10 cellular contexts compared by ENCODE assay signal in the genomic region with DNA sequence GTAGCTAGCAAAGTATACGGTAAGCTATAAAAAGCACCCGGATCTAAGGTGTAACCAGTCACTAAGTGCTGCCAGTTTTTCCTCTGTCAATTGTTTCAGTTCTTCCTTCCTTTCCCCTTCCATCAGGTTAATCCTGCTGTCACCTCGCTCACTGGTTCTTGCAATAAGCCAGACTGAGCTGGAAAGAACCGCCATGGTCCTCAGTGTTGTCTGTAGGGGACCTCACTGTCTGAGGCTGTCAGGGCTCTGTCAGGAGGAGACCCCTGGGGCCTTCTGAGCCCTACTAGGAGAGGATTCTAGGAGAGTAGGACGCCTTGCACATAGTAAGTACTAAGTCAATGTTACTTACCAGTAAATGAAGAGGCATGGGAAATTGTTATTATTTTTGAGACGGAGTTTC. TPM values are rescaled to one million over a fixed set of nuclear protein-coding genes. Genes with fewer than 3 reads are reported as not detected.
DNase-seq lines count a peak whose midpoint lies in the region; ATAC-seq and TF ChIP-seq lines count a peak whose summit lies in the region.
"Had no signal": no experiment of that assay in that cellular context is flagged by ENCODE, and none has a peak within 500 bp of the region (broad histone marks: within the 10 kb centered on the region; RNA-seq: fewer than 3 reads in every experiment).

No MANE protein-coding gene starts in this region.

- peak overlapping the region; percentile 82 for H3K27ac Mint-ChIP-seq in activated T-helper 1 cell treated with anti-CD3 and anti-CD28 coated beads, Interleukin-12 subunit alpha, Interleukin-12 subunit beta, Interleukin-2, Interleukin-4 antibody, amounts not matched to agents 30 ng/mL and 10 ng/mL and 1 ng/mL, durations not matched to agents 14 hours and 24 hours and 36 hours

- H3K9ac ChIP-seq in liver (ENCODE audit: low read depth in 1 of 2, low read length in 2 of 2) = no peak overlapping the region

- H3K4me3 Mint-ChIP-seq in activated T-helper 1 cell treated with anti-CD3 and anti-CD28 coated beads, Interleukin-12 subunit alpha, Interleukin-12 subunit beta, Interleukin-2, Interleukin-4 antibody, amounts not matched to agents 30 ng/mL and 10 ng/mL and 1 ng/mL, durations not matched to agents 14 hours and 24 hours and 36 hours = peak overlapping the region; percentile 97

- H3K4me1 ChIP-seq in left ventricle myocardium inferior (peaks cover 60% of the 10 kb centered on the region), liver (ENCODE audit: control insufficient read depth in 4 of 4, insufficient read depth in 4 of 4, low read length in 3 of 4) (peaks cover 2 to 45% (median 34%) of the 10 kb centered on the region in 4 donors)

- WGBS in liver = 89% methylated on average over 6 of the region's 6 CpGs

- no peaks in the 10 kb centered on the region for H3K36me3 ChIP-seq in left ventricle myocardium inferior
- no peaks in the 10 kb centered on the region for H3K36me3 ChIP-seq in liver (ENCODE audit: control insufficient read depth in 4 of 4, insufficient read depth in 3 of 4, low read depth in 1 of 4, low read length in 3 of 4)

- H3K9me3 ChIP-seq in left ventricle myocardium inferior (replicated peaks) = peaks cover 8% of the 10 kb centered on the region
- H3K9me3 ChIP-seq in liver (ENCODE audit: control insufficient read depth in 4 of 4, low read length in 3 of 4) = no peaks in the 10 kb centered on the region
- H3K9me3 ChIP-seq: body of pancreas had no signal

- H3K27me3 ChIP-seq in left ventricle myocardium inferior (ENCODE audit: low read depth) (no peaks in the 10 kb centered on the region), liver (ENCODE audit: control insufficient read depth in 4 of 4, insufficient read depth in 4 of 4, low read length in 3 of 4) (no peaks in the 10 kb centered on the region)
- H3K27me3 ChIP-seq: body of pancreas had no signal

- ATAC-seq in Right ventricle myocardium superior (ENCODE audit: poor library complexity) = no peak
- ATAC-seq in GM21390 (IDR thresholded peaks at IDR 0.05; ENCODE audit: unreplicated experiment) = no peak
- ATAC-seq: body of pancreas had no signal

- no peaks in the 10 kb centered on the region for H3K27me3 Mint-ChIP-seq in activated T-helper 1 cell treated with anti-CD3 and anti-CD28 coated beads, Interleukin-12 subunit alpha, Interleukin-12 subunit beta, Interleukin-2, Interleukin-4 antibody, amounts not matched to agents 30 ng/mL and 10 ng/mL and 1 ng/mL, durations not matched to agents 14 hours and 24 hours and 36 hours (ENCODE audit: insufficient read depth)

- peaks cover 50% of the 10 kb centered on the region for H3K4me1 Mint-ChIP-seq in activated T-helper 1 cell treated with anti-CD3 and anti-CD28 coated beads, Interleukin-12 subunit alpha, Interleukin-12 subunit beta, Interleukin-2, Interleukin-4 antibody, amounts not matched to agents 30 ng/mL and 10 ng/mL and 1 ng/mL, durations not matched to agents 14 hours and 24 hours and 36 hours (ENCODE audit: low read depth)

- no peak for TF ChIP-seq RAD21 in liver (IDR thresholded peaks at IDR 0.05)

- no peak for TF ChIP-seq CTCF in left ventricle myocardium inferior (IDR thresholded peaks at IDR 0.05; ENCODE audit: borderline replicate concordance)
- TF ChIP-seq CTCF in liver (IDR thresholded peaks at IDR 0.05; ENCODE audit: low read depth, low read length, missing input control) = no peak

- peaks cover 16% of the 10 kb centered on the region for H3K36me3 Mint-ChIP-seq in activated T-helper 1 cell treated with anti-CD3 and anti-CD28 coated beads, Interleukin-12 subunit alpha, Interleukin-12 subunit beta, Interleukin-2, Interleukin-4 antibody, amounts not matched to agents 30 ng/mL and 10 ng/mL and 1 ng/mL, durations not matched to agents 14 hours and 24 hours and 36 hours (ENCODE audit: low read depth)

- no peak for DNase-seq in left ventricle myocardium inferior
- no peak for DNase-seq in Right ventricle myocardium superior
- DNase-seq in activated T-helper 1 cell treated with anti-CD3 and anti-CD28 coated beads, Interleukin-12 subunit alpha, Interleukin-12 subunit beta, Interleukin-2, Interleukin-4 antibody, amounts not matched to agents 30 ng/mL and 10 ng/mL and 1 ng/mL, durations not matched to agents 14 hours and 24 hours and 36 hours (ENCODE audit: low spot score) = no peak
- DNase-seq in HuH-7 (ENCODE audit: low spot score) = no peak
- DNase-seq in NCI-H2227 treated with DMSO at 0.1 percent for 48 hours (lab: John Stamatoyannopoulos, UW) = no peak
- no peak for DNase-seq in NCI-H1105 (lab: John Stamatoyannopoulos, UW)
- DNase-seq: NCI-H1105 treated with DMSO at 0.1 percent for 48 hours had no signal

- peaks cover 9% of the 10 kb centered on the region for H3K9me3 Mint-ChIP-seq in activated T-helper 1 cell treated with anti-CD3 and anti-CD28 coated beads, Interleukin-12 subunit alpha, Interleukin-12 subunit beta, Interleukin-2, Interleukin-4 antibody, amounts not matched to agents 30 ng/mL and 10 ng/mL and 1 ng/mL, durations not matched to agents 14 hours and 24 hours and 36 hours

- H3K27ac ChIP-seq in left ventricle myocardium inferior (replicated peaks) (no peak overlapping the region), liver (ENCODE audit: low read depth in 1 of 2, low read length in 2 of 2) (peak overlapping the region; percentile 50 to 99)

- intact Hi-C loops in left ventricle myocardium inferior (cut with micrococcal nuclease) = no loop called here
- intact Hi-C loops in Right ventricle myocardium superior (cut with DNase I) = no loop called here
- intact Hi-C loops in activated T-helper 1 cell treated with anti-CD3 and anti-CD28 coated beads, Interleukin-12 subunit alpha, Interleukin-12 subunit beta, Interleukin-2, Interleukin-4 antibody, amounts not matched to agents 30 ng/mL and 10 ng/mL and 1 ng/mL, durations not matched to agents 14 hours and 24 hours and 36 hours (cut with micrococcal nuclease) = no loop called here

- H3K4me3 ChIP-seq in left ventricle myocardium inferior (peak overlapping the region; percentile 99), liver (ENCODE audit: low read depth in 1 of 3, low read length in 3 of 3) (no peak overlapping the region)

TF ChIP-seq in liver, 16 proteins besides CTCF, POLR2A, EP300 and RAD21 (continues in another document):
- TF ChIP-seq EGR1 (IDR thresholded peaks at IDR 0.05; ENCODE audit: low read depth in 2 of 2) = no peak
- TF ChIP-seq SP1 (IDR thresholded peaks at IDR 0.05) = no peak
- TF ChIP-seq GABPA (IDR thresholded peaks at IDR 0.05 in 1 of 2, conservative IDR thresholded peaks at IDR 0.05 in 1 of 2) = no peak
- no peak for TF ChIP-seq RXRA (IDR thresholded peaks at IDR 0.05)
- TF ChIP-seq, protein P1, sequence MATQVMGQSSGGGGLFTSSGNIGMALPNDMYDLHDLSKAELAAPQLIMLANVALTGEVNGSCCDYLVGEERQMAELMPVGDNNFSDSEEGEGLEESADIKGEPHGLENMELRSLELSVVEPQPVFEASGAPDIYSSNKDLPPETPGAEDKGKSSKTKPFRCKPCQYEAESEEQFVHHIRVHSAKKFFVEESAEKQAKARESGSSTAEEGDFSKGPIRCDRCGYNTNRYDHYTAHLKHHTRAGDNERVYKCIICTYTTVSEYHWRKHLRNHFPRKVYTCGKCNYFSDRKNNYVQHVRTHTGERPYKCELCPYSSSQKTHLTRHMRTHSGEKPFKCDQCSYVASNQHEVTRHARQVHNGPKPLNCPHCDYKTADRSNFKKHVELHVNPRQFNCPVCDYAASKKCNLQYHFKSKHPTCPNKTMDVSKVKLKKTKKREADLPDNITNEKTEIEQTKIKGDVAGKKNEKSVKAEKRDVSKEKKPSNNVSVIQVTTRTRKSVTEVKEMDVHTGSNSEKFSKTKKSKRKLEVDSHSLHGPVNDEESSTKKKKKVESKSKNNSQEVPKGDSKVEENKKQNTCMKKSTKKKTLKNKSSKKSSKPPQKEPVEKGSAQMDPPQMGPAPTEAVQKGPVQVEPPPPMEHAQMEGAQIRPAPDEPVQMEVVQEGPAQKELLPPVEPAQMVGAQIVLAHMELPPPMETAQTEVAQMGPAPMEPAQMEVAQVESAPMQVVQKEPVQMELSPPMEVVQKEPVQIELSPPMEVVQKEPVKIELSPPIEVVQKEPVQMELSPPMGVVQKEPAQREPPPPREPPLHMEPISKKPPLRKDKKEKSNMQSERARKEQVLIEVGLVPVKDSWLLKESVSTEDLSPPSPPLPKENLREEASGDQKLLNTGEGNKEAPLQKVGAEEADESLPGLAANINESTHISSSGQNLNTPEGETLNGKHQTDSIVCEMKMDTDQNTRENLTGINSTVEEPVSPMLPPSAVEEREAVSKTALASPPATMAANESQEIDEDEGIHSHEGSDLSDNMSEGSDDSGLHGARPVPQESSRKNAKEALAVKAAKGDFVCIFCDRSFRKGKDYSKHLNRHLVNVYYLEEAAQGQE (IDR thresholded peaks at IDR 0.05) = no peak
- TF ChIP-seq, protein P2, sequence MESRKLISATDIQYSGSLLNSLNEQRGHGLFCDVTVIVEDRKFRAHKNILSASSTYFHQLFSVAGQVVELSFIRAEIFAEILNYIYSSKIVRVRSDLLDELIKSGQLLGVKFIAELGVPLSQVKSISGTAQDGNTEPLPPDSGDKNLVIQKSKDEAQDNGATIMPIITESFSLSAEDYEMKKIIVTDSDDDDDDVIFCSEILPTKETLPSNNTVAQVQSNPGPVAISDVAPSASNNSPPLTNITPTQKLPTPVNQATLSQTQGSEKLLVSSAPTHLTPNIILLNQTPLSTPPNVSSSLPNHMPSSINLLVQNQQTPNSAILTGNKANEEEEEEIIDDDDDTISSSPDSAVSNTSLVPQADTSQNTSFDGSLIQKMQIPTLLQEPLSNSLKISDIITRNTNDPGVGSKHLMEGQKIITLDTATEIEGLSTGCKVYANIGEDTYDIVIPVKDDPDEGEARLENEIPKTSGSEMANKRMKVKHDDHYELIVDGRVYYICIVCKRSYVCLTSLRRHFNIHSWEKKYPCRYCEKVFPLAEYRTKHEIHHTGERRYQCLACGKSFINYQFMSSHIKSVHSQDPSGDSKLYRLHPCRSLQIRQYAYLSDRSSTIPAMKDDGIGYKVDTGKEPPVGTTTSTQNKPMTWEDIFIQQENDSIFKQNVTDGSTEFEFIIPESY (IDR thresholded peaks at IDR 0.05) = no peak

RNA-seq across cellular contexts. Expression of a gene that starts 1.4 kb away (rescaled TPM):
- 16.2 TPM for total RNA-seq in left ventricle myocardium inferior
- 14.0 TPM for total RNA-seq in Right ventricle myocardium superior
- total RNA-seq in activated T-helper 1 cell treated with anti-CD3 and anti-CD28 coated beads, Interleukin-12 subunit alpha, Interleukin-12 subunit beta, Interleukin-2, Interleukin-4 antibody, amounts not matched to agents 30 ng/mL and 10 ng/mL and 1 ng/mL, durations not matched to agents 14 hours and 24 hours and 36 hours = 42.4 and 48.1 TPM in 2 replicates
- total RNA-seq in liver = 10 to 100 TPM in 1 of 2 donors, 1 to 10 TPM in 1; 8.3 to 12.4 TPM
- 1 to 10 TPM; 4.1 to 8.5 TPM for polyA plus RNA-seq in liver

RNA-seq across cellular contexts. Expression of a gene that starts 23.0 kb away (rescaled TPM):
- total RNA-seq in left ventricle myocardium inferior = 76.9 TPM
- total RNA-seq in Right ventricle myocardium superior = 69.0 TPM
- total RNA-seq in activated T-helper 1 cell treated with anti-CD3 and anti-CD28 coated beads, Interleukin-12 subunit alpha, Interleukin-12 subunit beta, Interleukin-2, Interleukin-4 antibody, amounts not matched to agents 30 ng/mL and 10 ng/mL and 1 ng/mL, durations not matched to agents 14 hours and 24 hours and 36 hours = 69.6 and 76.5 TPM in 2 replicates
- 10 to 100 TPM in 1 of 2 donors, 1 to 10 TPM in 1; 9.6 to 24.3 TPM for total RNA-seq in liver
- 10 to 100 TPM in 1 of 2 donors, 1 to 10 TPM in 1; 7.9 to 10.7 TPM for polyA plus RNA-seq in liver
